ENCODE assay signal across 9 cellular contexts in genomic region chrX:39491548-39492297, GRCh38.
DNase-seq lines count a peak whose midpoint lies in the region; ATAC-seq, FAIRE-seq and TF ChIP-seq lines count a peak whose summit lies in the region.
"Had no signal": no experiment of that assay in that cellular context is flagged by ENCODE, and none has a peak within 500 bp of the region (broad histone marks: within the 10 kb centered on the region; RNA-seq: fewer than 3 reads in every experiment).

No MANE protein-coding gene starts in this region.

- no peaks in the 10 kb centered on the region for H3K36me3 ChIP-seq in hepatocyte (replicated peaks; ENCODE audit: insufficient read depth, low read depth)
- no peaks in the 10 kb centered on the region for H3K36me3 ChIP-seq in brain microvascular endothelial cell (replicated peaks)
- H3K36me3 ChIP-seq in kidney (ENCODE audit: control insufficient read depth in 1 of 2, insufficient read depth in 2 of 2, low read length in 2 of 2) = no peaks in the 10 kb centered on the region
- H3K36me3 ChIP-seq in breast epithelium = no peaks in the 10 kb centered on the region
- H3K36me3 ChIP-seq: cardiac muscle cell had no signal

- no peak overlapping the region for H2AFZ ChIP-seq in hepatocyte

- H3K9ac ChIP-seq in kidney (ENCODE audit: low read length in 2 of 2) = no peak overlapping the region

- intact Hi-C loops in activated CD4-positive, alpha-beta T cell treated with anti-CD3 and anti-CD28 coated beads for 36 hours (cut with DNase I, micrococcal nuclease) = no loop called here
- intact Hi-C loops in kidney (cut with DNase I) = no loop called here
- intact Hi-C loops in breast epithelium (cut with DNase I; ENCODE audit: low total_unique reads) = no loop called here

- DNase-seq in activated CD4-positive, alpha-beta T cell treated with anti-CD3 and anti-CD28 coated beads for 36 hours = peak; percentile 74
- DNase-seq in hepatocyte (ENCODE audit: low spot score) (peak; percentile 36), brain microvascular endothelial cell (no peak), HK-2 (ENCODE audit: unreplicated experiment) (no peak), kidney (no peak), breast epithelium (ENCODE audit: low spot score in 2 of 2) (no peak)

- no peaks in the 10 kb centered on the region for H4K20me1 ChIP-seq in hepatocyte (ENCODE audit: insufficient read depth, poor library complexity, severe bottlenecking)

- no peak for TF ChIP-seq CTCF in hepatocyte (IDR thresholded peaks at IDR 0.05; ENCODE audit: poor library complexity)
- TF ChIP-seq CTCF in brain microvascular endothelial cell (IDR thresholded peaks at IDR 0.05; ENCODE audit: low read depth, low read length, missing control alignments) = no peak
- TF ChIP-seq CTCF in kidney (IDR thresholded peaks at IDR 0.05; ENCODE audit: borderline replicate concordance, extremely low read depth, insufficient read depth) = no peak
- no peak for TF ChIP-seq CTCF in breast epithelium (IDR thresholded peaks at IDR 0.05)

- H3K4me1 ChIP-seq in hepatocyte (ENCODE audit: insufficient read depth) (peaks cover 14% of the 10 kb centered on the region), kidney (ENCODE audit: control insufficient read depth in 1 of 2, insufficient read depth in 1 of 2, low read depth in 1 of 2, low read length in 2 of 2) (peaks cover 0 to 6% of the 10 kb centered on the region in 2 donors), breast epithelium (no peaks in the 10 kb centered on the region)

- peaks cover 45% of the 10 kb centered on the region for H3K4me1 Mint-ChIP-seq in activated CD4-positive, alpha-beta T cell treated with anti-CD3 and anti-CD28 coated beads for 36 hours

- no peaks in the 10 kb centered on the region for H3K9me2 ChIP-seq in hepatocyte (replicated peaks; ENCODE audit: insufficient read depth)

- WGBS in hepatocyte (ENCODE audit: low lambda C conversion rate, missing lambda C conversion rate) = 61% methylated on average over 10 of the region's 10 CpGs

- H3K9me3 Mint-ChIP-seq in activated CD4-positive, alpha-beta T cell treated with anti-CD3 and anti-CD28 coated beads for 36 hours (ENCODE audit: low read depth) = no peaks in the 10 kb centered on the region

- in situ Hi-C loops in brain microvascular endothelial cell (cut with HindIII; ENCODE audit: low pct_ligation_motif_present, low sequenced_read_pairs) = no loop called here

- no peaks in the 10 kb centered on the region for H3K79me2 ChIP-seq in hepatocyte

- no peak for TF ChIP-seq POLR2A in breast epithelium (IDR thresholded peaks at IDR 0.05)

- peak overlapping the region; percentile 33 for H3K4me3 Mint-ChIP-seq in activated CD4-positive, alpha-beta T cell treated with anti-CD3 and anti-CD28 coated beads for 36 hours

- H3K27me3 ChIP-seq in hepatocyte (no peaks in the 10 kb centered on the region), brain microvascular endothelial cell (replicated peaks) (no peaks in the 10 kb centered on the region), breast epithelium (peaks cover 0 to 56% of the 10 kb centered on the region in 2 donors)
- H3K27me3 ChIP-seq: cardiac muscle cell had no signal

- no peak for FAIRE-seq in kidney (lab: Jason Lieb, UNC)

- ATAC-seq in GM18861 (IDR thresholded peaks at IDR 0.05; ENCODE audit: unreplicated experiment) (peak; percentile 51), HG03378 (IDR thresholded peaks at IDR 0.05; ENCODE audit: unreplicated experiment) (peak; percentile 52)
- ATAC-seq in activated CD4-positive, alpha-beta T cell treated with anti-CD3 and anti-CD28 coated beads for 36 hours = peak; percentile 93

- H3K4me3 ChIP-seq in hepatocyte = no peak overlapping the region
- H3K4me3 ChIP-seq in brain microvascular endothelial cell (ENCODE audit: low read depth, low read length) = no peak overlapping the region
- no peak overlapping the region for H3K4me3 ChIP-seq in kidney (ENCODE audit: low read length in 2 of 2)
- H3K4me3 ChIP-seq in breast epithelium = no peak overlapping the region
- H3K4me3 ChIP-seq: cardiac muscle cell had no signal

- H3K27me3 Mint-ChIP-seq in activated CD4-positive, alpha-beta T cell treated with anti-CD3 and anti-CD28 coated beads for 36 hours = no peaks in the 10 kb centered on the region

- H3K4me2 ChIP-seq in hepatocyte = no peak overlapping the region

- peak overlapping the region; percentile 70 for H3K27ac Mint-ChIP-seq in activated CD4-positive, alpha-beta T cell treated with anti-CD3 and anti-CD28 coated beads for 36 hours

- peaks cover 3% of the 10 kb centered on the region for H3K36me3 Mint-ChIP-seq in activated CD4-positive, alpha-beta T cell treated with anti-CD3 and anti-CD28 coated beads for 36 hours (ENCODE audit: low read depth)

- CTCF ChIA-PET in activated CD4-positive, alpha-beta T cell treated with anti-CD3 and anti-CD28 coated beads for 36 hours (lab: Charles Lee) = interaction anchor here (0.8 to 2.3 kb wide), 5 partner anchors 9 to 252 kb away, joined by 3 to 7 read pairs (median 3); no protein-coding TSS in a partner anchor

- H3K9me3 ChIP-seq in hepatocyte (ENCODE audit: low read depth) = no peaks in the 10 kb centered on the region
- no peaks in the 10 kb centered on the region for H3K9me3 ChIP-seq in kidney (ENCODE audit: control insufficient read depth in 1 of 2, low read length in 2 of 2)
- H3K9me3 ChIP-seq in breast epithelium = no peaks in the 10 kb centered on the region

- H3K27ac ChIP-seq in hepatocyte (peak overlapping the region; percentile 56), brain microvascular endothelial cell (no peak overlapping the region), kidney (ENCODE audit: low read depth in 2 of 2, low read length in 2 of 2) (no peak overlapping the region), breast epithelium (no peak overlapping the region)
- H3K27ac ChIP-seq: cardiac muscle cell had no signal

- POLR2A ChIA-PET in activated CD4-positive, alpha-beta T cell treated with anti-CD3 and anti-CD28 coated beads for 36 hours (lab: Charles Lee) = no interaction called here

Comparison
In these comparisons a context has a peak if more than half of its experiments do, and no peak if none do; other contexts are left out.
1. DNase-seq: peak in activated CD4-positive, alpha-beta T cell treated with anti-CD3 and anti-CD28 coated beads for 36 hours (single experiment) and hepatocyte (single experiment); none in brain microvascular endothelial cell (single experiment), HK-2 (single experiment), kidney (single experiment) and breast epithelium (0 of 2).
2. Peak in every context shown above with its lines, with median percentiles within 50 percentile points of each other: ATAC-seq.